ENCODE assay signal across 20 cellular contexts in genomic region chr13:40932252-40932651, GRCh38.
"Had no signal": no experiment of that assay in that cellular context is flagged by ENCODE, and none has a peak within 500 bp of the region (broad histone marks: within the 10 kb centered on the region; RNA-seq: fewer than 3 reads in every experiment).

No MANE protein-coding gene starts in this region.

- H3K4me3 ChIP-seq: psoas muscle, right lobe of liver, spleen, tibial nerve, upper lobe of right lung, vagina had no signal

- H3K27ac Mint-ChIP-seq: nephron progenitor cell; stimulated activated memory B cell treated with anti-CD40 and anti-IgM and Interleukin-4, amounts not matched to agents 10 μg/mL and 1 μg/mL and 100 μg/mL, for 72 hours; stimulated activated naive CD8-positive, alpha-beta T cell treated with anti-CD3 and anti-CD28 coated beads, Interleukin-15, Interleukin-2, amounts not matched to agents 100 ng/mL and 50 ng/mL, for 24 hours had no signal

- H3K4me1 ChIP-seq: tibial nerve, upper lobe of right lung, vagina had no signal

- H3K4me1 Mint-ChIP-seq: nephron progenitor cell had no signal

- H3K9me3 ChIP-seq: psoas muscle, right lobe of liver, spleen, tibial nerve, upper lobe of right lung, vagina had no signal

- H3K9me3 Mint-ChIP-seq: naive thymus-derived CD4-positive, alpha-beta T cell; nephron progenitor cell; stimulated activated memory B cell treated with anti-CD40 and anti-IgM and Interleukin-4, amounts not matched to agents 10 μg/mL and 1 μg/mL and 100 μg/mL, for 72 hours; stimulated activated naive CD8-positive, alpha-beta T cell treated with anti-CD3 and anti-CD28 coated beads, Interleukin-15, Interleukin-2, amounts not matched to agents 100 ng/mL and 50 ng/mL, for 24 hours had no signal

- H3K27me3 ChIP-seq: right lobe of liver, spleen, tibial nerve, upper lobe of right lung, vagina had no signal

- H3K4me3 Mint-ChIP-seq: naive thymus-derived CD4-positive, alpha-beta T cell; nephron progenitor cell; stimulated activated memory B cell treated with anti-CD40 and anti-IgM and Interleukin-4, amounts not matched to agents 10 μg/mL and 1 μg/mL and 100 μg/mL, for 72 hours; stimulated activated naive CD8-positive, alpha-beta T cell treated with anti-CD3 and anti-CD28 coated beads, Interleukin-15, Interleukin-2, amounts not matched to agents 100 ng/mL and 50 ng/mL, for 24 hours had no signal

- H3K27ac ChIP-seq: psoas muscle, right lobe of liver, tibial nerve, upper lobe of right lung, vagina had no signal

- DNase-seq: effector memory CD4-positive, alpha-beta T cell; glutamatergic neuron; islet precursor cell; mammary epithelial cell; naive thymus-derived CD4-positive, alpha-beta T cell; nephron progenitor cell; psoas muscle; retina; right lobe of liver; spleen; stimulated activated CD4-positive, alpha-beta T cell treated with anti-CD3 and anti-CD28 coated beads, Interleukin-15, amount 100 ng/mL, for 24 hours; stimulated activated CD4-positive, alpha-beta T cell treated with anti-CD3 and anti-CD28 coated beads, Interleukin-1b, Interleukin-23, amount 100 ng/mL, for 48 hours; stimulated activated CD4-positive, alpha-beta T cell treated with anti-CD3 and anti-CD28 coated beads, Interleukin-4, amount 100 ng/mL, for 24 hours; upper lobe of right lung had no signal

- ATAC-seq: esophagus mucosa; left lobe of liver; naive thymus-derived CD4-positive, alpha-beta T cell; right lobe of liver; stimulated activated memory B cell treated with anti-CD40 and anti-IgM and Interleukin-4, amounts not matched to agents 10 μg/mL and 1 μg/mL and 100 μg/mL, for 72 hours; upper lobe of right lung had no signal

- H3K27me3 Mint-ChIP-seq: naive thymus-derived CD4-positive, alpha-beta T cell; stimulated activated memory B cell treated with anti-CD40 and anti-IgM and Interleukin-4, amounts not matched to agents 10 μg/mL and 1 μg/mL and 100 μg/mL, for 72 hours; stimulated activated naive CD8-positive, alpha-beta T cell treated with anti-CD3 and anti-CD28 coated beads, Interleukin-15, Interleukin-2, amounts not matched to agents 100 ng/mL and 50 ng/mL, for 24 hours had no signal
